10 cellular contexts compared by ENCODE assay signal in the genomic region with DNA sequence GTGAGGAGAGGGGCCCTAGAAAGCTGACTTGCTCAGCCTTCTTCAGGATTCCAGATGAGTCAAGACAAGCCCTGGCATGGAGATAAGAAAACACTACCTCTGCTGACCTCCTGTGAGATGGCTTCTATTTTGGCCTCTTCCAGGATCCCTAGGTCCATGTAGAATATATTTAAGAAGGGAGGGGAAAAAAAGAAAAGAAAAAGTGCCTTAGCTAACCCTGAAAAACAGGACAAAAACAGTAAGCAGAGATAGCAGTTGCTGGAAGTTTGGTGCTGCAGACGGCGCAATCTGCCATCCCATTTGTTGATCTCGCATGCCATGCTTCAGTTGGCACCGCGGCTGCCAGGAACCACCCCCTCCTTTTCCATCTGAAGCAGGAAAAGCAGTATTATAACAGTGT.
DNase-seq lines count a peak whose midpoint lies in the region; ATAC-seq and TF ChIP-seq lines count a peak whose summit lies in the region.
"Had no signal": no experiment of that assay in that cellular context is flagged by ENCODE, and none has a peak within 500 bp of the region (broad histone marks: within the 10 kb centered on the region; RNA-seq: fewer than 3 reads in every experiment).

No MANE protein-coding gene starts in this region.

- H3K4me1 ChIP-seq in heart right ventricle = peaks cover 31 to 78% (median 59%) of the 10 kb centered on the region in 9 donors

- H3K4me3 Mint-ChIP-seq in T-helper 17 cell = no peak overlapping the region
- H3K4me3 Mint-ChIP-seq: effector memory CD8-positive, alpha-beta T cell had no signal

- DNase-seq in Caki2 (ENCODE audit: low read depth) (peak; percentile 57), heart right ventricle (no peak), renal cortical epithelial cell (ENCODE audit: low read depth) (peak; percentile 82), T-helper 17 cell (no peak), SW 1271 (lab: John Stamatoyannopoulos, UW) (no peak), foreskin melanocyte (no peak), NCI-H187 (lab: John Stamatoyannopoulos, UW) (no peak)
- DNase-seq: effector memory CD8-positive, alpha-beta T cell had no signal

- no peak for ATAC-seq in heart right ventricle
- no peak for ATAC-seq in T-helper 17 cell
- ATAC-seq: effector memory CD8-positive, alpha-beta T cell; K562 had no signal

- H3K27me3 Mint-ChIP-seq in T-helper 17 cell = no peaks in the 10 kb centered on the region
- H3K27me3 Mint-ChIP-seq: effector memory CD8-positive, alpha-beta T cell had no signal

- H3K36me3 Mint-ChIP-seq in T-helper 17 cell (ENCODE audit: low read depth) = no peaks in the 10 kb centered on the region

- H3K27ac ChIP-seq in VCaP (peak overlapping the region; percentile 90), heart right ventricle (peak overlapping the region; percentile 31 to 98 (median 92))

- 22 to 24% methylated on average over 5 of the region's 5 CpGs for WGBS in heart right ventricle, 2 donors

- H3K27me3 ChIP-seq in heart right ventricle = no peaks in the 10 kb centered on the region

- no peak overlapping the region for H3K4me3 ChIP-seq in heart right ventricle
- H3K4me3 ChIP-seq: K562 had no signal

- H3K9me3 ChIP-seq in heart right ventricle (no peaks in the 10 kb centered on the region), T-helper 17 cell (ENCODE audit: control insufficient read depth, low read length, poor library complexity, severe bottlenecking) (no peaks in the 10 kb centered on the region)

- no peak overlapping the region for H3K27ac Mint-ChIP-seq in T-helper 17 cell
- H3K27ac Mint-ChIP-seq: effector memory CD8-positive, alpha-beta T cell had no signal

- H3K36me3 ChIP-seq in heart right ventricle = no peaks in the 10 kb centered on the region

- TF ChIP-seq CTCF in VCaP (conservative IDR thresholded peaks at IDR 0.05) = no peak
- TF ChIP-seq CTCF in heart right ventricle (IDR thresholded peaks at IDR 0.05) = no peak

- H3K4me1 Mint-ChIP-seq in T-helper 17 cell = peaks cover 17% of the 10 kb centered on the region

- in situ Hi-C loops in Caki2 (cut with HindIII; ENCODE audit: low pct_unique_long_range_greater_than_20kb, low sequenced_read_pairs) = no loop called here

- intact Hi-C loops in heart right ventricle (cut with DNase I) = loop anchor here in 6 of 10 donors (2.0 to 10.0 kb wide), 8 partner anchors 19 to 144 kb away; a partner anchor contains a TSS

Comparison
In these comparisons a context has a peak if more than half of its experiments do, and no peak if none do; other contexts are left out.
1. DNase-seq: peak in Caki2 (single experiment) and renal cortical epithelial cell (single experiment); none in heart right ventricle (0 of 2), T-helper 17 cell (0 of 3), SW 1271 (0 of 2), foreskin melanocyte (single experiment) and NCI-H187 (0 of 2).